25 cellular contexts compared by ENCODE assay signal in genomic region chr14:54935958-54936357, GRCh38. TPM values are rescaled to one million over a fixed set of nuclear protein-coding genes. Genes with fewer than 3 reads are reported as not detected.
DNase-seq lines count a peak whose midpoint lies in the region; ATAC-seq and TF ChIP-seq lines count a peak whose summit lies in the region.
"Had no signal": no experiment of that assay in that cellular context is flagged by ENCODE, and none has a peak within 500 bp of the region (broad histone marks: within the 10 kb centered on the region; RNA-seq: fewer than 3 reads in every experiment).

No MANE protein-coding gene starts in this region.

- H3K4me3 ChIP-seq in AG04450 (ENCODE audit: low read depth, low read length): no peak overlapping the region
- H3K4me3 ChIP-seq in brain microvascular endothelial cell (ENCODE audit: low read depth, low read length): no peak overlapping the region
- H3K4me3 ChIP-seq: esophagus squamous epithelium, GM23338, heart right ventricle, smooth muscle cell had no signal

- TF ChIP-seq CTCF in AG04450 (IDR thresholded peaks at IDR 0.05; ENCODE audit: low read depth, low read length) (no peak), brain microvascular endothelial cell (IDR thresholded peaks at IDR 0.05; ENCODE audit: low read depth, low read length, missing control alignments) (no peak)

- DNase-seq in AG04450 (ENCODE audit: low read depth, low spot score): peak; percentile 10
- DNase-seq in HT1080 (ENCODE audit: low read depth): peak; percentile 54
- DNase-seq in brain microvascular endothelial cell: peak; percentile 11
- peak; percentile 3 for DNase-seq in fibroblast of the conjunctiva (ENCODE audit: low read depth)
- no peak for DNase-seq in NCI-H1048 (lab: John Stamatoyannopoulos, UW)
- no peak for DNase-seq in NCI-H2107 treated with DMSO at 0.1 percent for 48 hours (lab: John Stamatoyannopoulos, UW; ENCODE audit: unreplicated experiment)
- DNase-seq in NCI-H2171 treated with DMSO at 0.1 percent for 48 hours (lab: John Stamatoyannopoulos, UW): no peak
- DNase-seq: activated CD4-positive, alpha-beta T cell treated with anti-CD3 and anti-CD28 coated beads, Interleukin-2, amount 50 U/mL, for 4 hours; activated CD4-positive, CD25-positive, alpha-beta regulatory T cell; activated naive CD8-positive, alpha-beta T cell treated with anti-CD3 and anti-CD28 coated beads for 36 hours; effector memory CD8-positive, alpha-beta T cell; esophagus squamous epithelium; heart right ventricle; left colon; mesendoderm; naive thymus-derived CD4-positive, alpha-beta T cell; NCI-H1092; NCI-H2029; NCI-H446 treated with DMSO at 0.1 percent for 48 hours; SHP77 treated with DMSO at 0.1 percent for 48 hours; stimulated activated CD4-positive, alpha-beta T cell treated with anti-CD3 and anti-CD28 coated beads, Interleukin-2, amount 100 ng/mL, for 24 hours; SW 1271 had no signal

- POLR2A ChIA-PET in AG04450 (lab: Yijun Ruan, JAX): no interaction called here

- in situ Hi-C loops in brain microvascular endothelial cell (cut with HindIII; ENCODE audit: low pct_ligation_motif_present, low sequenced_read_pairs): no loop called here

- CTCF ChIA-PET in AG04450 (lab: Charles Lee): interaction anchor here (0.6 kb wide), 1 partner anchor 245 kb away, joined by 6 read pairs; no protein-coding TSS in a partner anchor

- H3K9me3 ChIP-seq in AG04450 (ENCODE audit: control insufficient read depth, insufficient read depth, low read length): no peaks in the 10 kb centered on the region
- H3K9me3 ChIP-seq: esophagus squamous epithelium, heart right ventricle had no signal

- no peaks in the 10 kb centered on the region for H3K36me3 ChIP-seq in brain microvascular endothelial cell (replicated peaks)

- H3K27ac ChIP-seq in AG04450 (ENCODE audit: low read depth, low read length) (no peak overlapping the region), brain microvascular endothelial cell (no peak overlapping the region)
- H3K27ac ChIP-seq: esophagus squamous epithelium, heart right ventricle had no signal

- ATAC-seq in HG03135 (IDR thresholded peaks at IDR 0.05; ENCODE audit: unreplicated experiment): no peak
- ATAC-seq: effector memory CD8-positive, alpha-beta T cell; GM23338; heart right ventricle; left colon; naive thymus-derived CD4-positive, alpha-beta T cell had no signal

- no peaks in the 10 kb centered on the region for H3K27me3 ChIP-seq in AG04450 (ENCODE audit: control insufficient read depth, insufficient read depth, low read length)
- no peaks in the 10 kb centered on the region for H3K27me3 ChIP-seq in brain microvascular endothelial cell (replicated peaks)
- H3K27me3 ChIP-seq: esophagus squamous epithelium, heart right ventricle had no signal

RNA-seq across cellular contexts. Expression of gene GCH1, which starts 33.3 kb away (rescaled TPM):
- 0.67 and 0.88 TPM in 2 replicates for polyA plus RNA-seq in AG04450 (2011; rRNA removed)
- 0.87 and 1.4 TPM in 2 replicates for polyA minus RNA-seq in AG04450 (2011; rRNA and poly(A)+ RNA removed)
- 4.0 and 7.5 TPM in 2 replicates for total RNA-seq in HT1080 (2014; rRNA removed; shearing (Covaris generic))
- polyA plus RNA-seq in HT1080 (2015; cell fraction: cytosol; rRNA removed): 4.4 and 4.8 TPM in 2 replicates
- 3.3 and 3.6 TPM in 2 replicates for polyA plus RNA-seq in HT1080 (2015; cell fraction: nucleus; rRNA removed)

Comparison
In these comparisons a context has a peak if more than half of its experiments do, and no peak if none do; other contexts are left out.
1. DNase-seq: peak in AG04450 (single experiment), HT1080 (single experiment), brain microvascular endothelial cell (single experiment) and fibroblast of the conjunctiva (single experiment); none in NCI-H1048 (single experiment), NCI-H2107 treated with DMSO at 0.1 percent for 48 hours (single experiment) and NCI-H2171 treated with DMSO at 0.1 percent for 48 hours (single experiment).